In genomic region chr4:14165253-14165942, GRCh38 we compare ENCODE assay signal across 10 cellular contexts.
A peak's percentile ranks its signal among the peaks of the same experiment; 100 is the strongest.
DNase-seq lines count a peak whose midpoint lies in the region; ATAC-seq and TF ChIP-seq lines count a peak whose summit lies in the region.
"Had no signal": no experiment of that assay in that cellular context is flagged by ENCODE, and none has a peak within 500 bp of the region (broad histone marks: within the 10 kb centered on the region; RNA-seq: fewer than 3 reads in every experiment).

No MANE protein-coding gene starts in this region.

- H3K27me3 ChIP-seq in spleen (replicated peaks in 1 of 7) = no peaks in the 10 kb centered on the region
- H3K27me3 ChIP-seq in dorsolateral prefrontal cortex = peaks cover 0 to 2% (median 0%) of the 10 kb centered on the region in 45 donors

- peak overlapping the region in 2 of 8 donors; percentile 32 to 60 for H3K4me3 ChIP-seq in spleen
- H3K4me3 ChIP-seq in dorsolateral prefrontal cortex = no peak overlapping the region
- H3K4me3 ChIP-seq: prostate gland had no signal

- H3K9me3 ChIP-seq in spleen = no peaks in the 10 kb centered on the region
- H3K9me3 ChIP-seq: prostate gland had no signal

- ATAC-seq in GM19023 (IDR thresholded peaks at IDR 0.05; ENCODE audit: unreplicated experiment) = peak; percentile 100
- ATAC-seq in HG02610 (IDR thresholded peaks at IDR 0.05; ENCODE audit: unreplicated experiment) = peak; percentile 99
- ATAC-seq in HG03571 (IDR thresholded peaks at IDR 0.05; ENCODE audit: unreplicated experiment) = peak; percentile 97

- peak overlapping the region in 5 of 8 donors; percentile 53 to 71 (median 65) for H3K27ac ChIP-seq in spleen
- no peak overlapping the region for H3K27ac ChIP-seq in dorsolateral prefrontal cortex
- H3K27ac ChIP-seq: prostate gland, WERI-Rb-1 had no signal

- peaks cover 0 to 18% (median 10%) of the 10 kb centered on the region in 6 donors for H3K4me1 ChIP-seq in spleen
- H3K4me1 ChIP-seq: prostate gland had no signal

- TF ChIP-seq CTCF in spleen (IDR thresholded peaks at IDR 0.05 in 8 of 11, conservative IDR thresholded peaks at IDR 0.05 in 3 of 11) (no peak), dorsolateral prefrontal cortex (IDR thresholded peaks at IDR 0.05 in 54 of 56, conservative IDR thresholded peaks at IDR 0.05 in 2 of 56; ENCODE audit: low read depth in 1 of 56, partially characterized antibody in 56 of 56) (no peak)

- intact Hi-C loops in spleen (cut with DNase I; ENCODE audit: low total_unique reads) (no loop called here), dorsolateral prefrontal cortex (cut with DNase I) (no loop called here), posterior cingulate gyrus (cut with DNase I) (no loop called here)

- no peak for DNase-seq in spleen
- DNase-seq in dorsolateral prefrontal cortex = no peak
- DNase-seq in EL = no peak
- DNase-seq in posterior cingulate gyrus = no peak
- DNase-seq: NCI-H2107, WERI-Rb-1 had no signal

- no peaks in the 10 kb centered on the region for H3K36me3 ChIP-seq in spleen
- H3K36me3 ChIP-seq: prostate gland, WERI-Rb-1 had no signal

- WGBS in spleen, 5 donors = 34 to 59% (median 54%) methylated on average over 3 of the region's 3 CpGs

- TF ChIP-seq POLR2A in spleen (IDR thresholded peaks at IDR 0.05) = peak in 1 of 3 donors; percentile 75

Comparison
In these comparisons a context has a peak if more than half of its experiments do, and no peak if none do; other contexts are left out.
1. H3K27ac ChIP-seq: peak in spleen (5 of 8); none in dorsolateral prefrontal cortex (0 of 59).
2. Peak in every context shown above with its lines, with median percentiles within 50 percentile points of each other: ATAC-seq.